17 cellular contexts compared by ENCODE assay signal in the genomic region with DNA sequence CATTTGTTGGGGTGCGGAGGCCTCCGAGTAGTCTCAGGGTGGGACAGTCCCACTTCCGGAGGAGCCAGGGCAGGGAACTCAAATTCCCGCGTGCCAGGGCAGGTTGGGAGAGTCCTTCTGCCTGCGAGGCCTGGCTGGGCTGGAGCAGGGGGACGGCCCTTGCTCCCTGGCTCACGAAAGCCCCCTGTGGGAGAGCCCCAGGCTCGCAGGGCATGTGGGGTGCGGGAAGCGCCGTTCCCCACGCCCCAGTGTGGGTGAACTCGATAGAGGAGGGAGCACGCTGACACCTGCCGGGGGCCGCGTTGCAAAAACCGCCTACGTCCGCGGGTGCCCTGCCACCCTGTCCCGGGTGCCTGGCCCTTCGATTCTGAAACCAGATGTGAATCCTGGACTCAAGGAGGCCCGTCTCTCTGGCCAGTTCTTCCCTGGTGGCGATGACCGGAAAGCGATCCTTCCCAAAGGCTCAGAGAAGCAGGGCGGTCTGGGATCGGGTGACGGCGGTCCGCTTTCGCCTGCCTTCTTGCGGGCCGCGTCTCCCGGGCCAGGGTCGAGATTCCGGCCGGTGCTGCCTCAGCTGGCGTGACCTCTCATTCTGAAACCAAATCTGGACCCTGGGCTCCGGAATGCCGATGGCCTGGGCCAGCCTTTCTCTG.
DNase-seq lines count a peak whose midpoint lies in the region; ATAC-seq and TF ChIP-seq lines count a peak whose summit lies in the region.
"Had no signal": no experiment of that assay in that cellular context is flagged by ENCODE, and none has a peak within 500 bp of the region (broad histone marks: within the 10 kb centered on the region; RNA-seq: fewer than 3 reads in every experiment).

No MANE protein-coding gene starts in this region.

- no peaks in the 10 kb centered on the region for H3K36me3 ChIP-seq in NT2/D1 (ENCODE audit: insufficient read depth, insufficient read length, low read length)
- H3K36me3 ChIP-seq: colonic mucosa, sigmoid colon, WERI-Rb-1 had no signal

- no peak for ATAC-seq in activated naive CD8-positive, alpha-beta T cell treated with anti-CD3 and anti-CD28 coated beads, Interleukin-2, amount 50 U/mL, for 24 hours
- ATAC-seq in sciatic nerve: peak; percentile 57
- ATAC-seq: activated CD8-positive, alpha-beta T cell treated with anti-CD3 and anti-CD28 coated beads, Interleukin-2, amount 10 ng/mL, durations not matched to agents 7 days and 5 days had no signal

- H3K9me3 ChIP-seq in NT2/D1 (ENCODE audit: insufficient read depth, low read length): no peaks in the 10 kb centered on the region
- H3K9me3 ChIP-seq: colonic mucosa, sigmoid colon had no signal

- no peaks in the 10 kb centered on the region for H3K4me1 ChIP-seq in NT2/D1 (ENCODE audit: insufficient read depth, insufficient read length)
- H3K4me1 ChIP-seq: colonic mucosa had no signal

- peaks cover 59% of the 10 kb centered on the region for H3K27me3 ChIP-seq in NT2/D1 (ENCODE audit: insufficient read depth, insufficient read length)
- H3K27me3 ChIP-seq: colonic mucosa had no signal

- H3K4me3 Mint-ChIP-seq in activated naive CD8-positive, alpha-beta T cell: peak overlapping the region; percentile 73
- H3K4me3 Mint-ChIP-seq in activated naive CD8-positive, alpha-beta T cell treated with anti-CD3 and anti-CD28 coated beads, Interleukin-2, amount 50 U/mL, for 24 hours: no peak overlapping the region
- H3K4me3 Mint-ChIP-seq: activated CD8-positive, alpha-beta T cell treated with anti-CD3 and anti-CD28 coated beads, Interleukin-2, amount 10 ng/mL, durations not matched to agents 7 days and 5 days; endodermal cell; T-helper 2 cell treated with Interferon-gamma antibody and Interleukin-4, amounts not matched to agents 5 μg/mL and 100 μg/mL, for 36 hours had no signal

- intact Hi-C loops in sciatic nerve (cut with DNase I): no loop called here

- peaks cover 19% of the 10 kb centered on the region for H3K4me1 Mint-ChIP-seq in activated naive CD8-positive, alpha-beta T cell (ENCODE audit: low read depth)
- H3K4me1 Mint-ChIP-seq in activated naive CD8-positive, alpha-beta T cell treated with anti-CD3 and anti-CD28 coated beads, Interleukin-2, amount 50 U/mL, for 24 hours: no peaks in the 10 kb centered on the region
- H3K4me1 Mint-ChIP-seq: endodermal cell had no signal

- H3K36me3 Mint-ChIP-seq in activated naive CD8-positive, alpha-beta T cell: peaks cover 3% of the 10 kb centered on the region
- peaks cover 10% of the 10 kb centered on the region for H3K36me3 Mint-ChIP-seq in activated naive CD8-positive, alpha-beta T cell treated with anti-CD3 and anti-CD28 coated beads, Interleukin-2, amount 50 U/mL, for 24 hours (ENCODE audit: low read depth)

- no peak for DNase-seq in activated naive CD8-positive, alpha-beta T cell treated with anti-CD3 and anti-CD28 coated beads, Interleukin-2, amount 50 U/mL, for 24 hours
- DNase-seq in NT2/D1 (ENCODE audit: low read depth, low spot score) (no peak), epithelial cell of proximal tubule (ENCODE audit: low read depth) (no peak), sciatic nerve (ENCODE audit: low spot score) (no peak), DMS 273 (lab: John Stamatoyannopoulos, UW; ENCODE audit: unreplicated experiment) (no peak), 8988T (no peak), GM19240 (ENCODE audit: insufficient read length, low spot score) (no peak)
- DNase-seq: activated CD8-positive, alpha-beta T cell treated with anti-CD3 and anti-CD28 coated beads, Interleukin-2, amount 10 ng/mL, durations not matched to agents 7 days and 5 days; colonic mucosa; endodermal cell; MM.1S; NCI-H1436 treated with DMSO at 0.1 percent for 48 hours; NCI-H510A; sigmoid colon; WERI-Rb-1 had no signal

- H3K4me3 ChIP-seq in NT2/D1 (ENCODE audit: insufficient read length, low read depth) (peak overlapping the region; percentile 21), epithelial cell of proximal tubule (ENCODE audit: low read depth, low read length) (peak overlapping the region; percentile 44)
- H3K4me3 ChIP-seq: colonic mucosa had no signal

- H3K27ac Mint-ChIP-seq in activated naive CD8-positive, alpha-beta T cell: no peak overlapping the region
- H3K27ac Mint-ChIP-seq in activated naive CD8-positive, alpha-beta T cell treated with anti-CD3 and anti-CD28 coated beads, Interleukin-2, amount 50 U/mL, for 24 hours: no peak overlapping the region
- H3K27ac Mint-ChIP-seq: activated CD8-positive, alpha-beta T cell treated with anti-CD3 and anti-CD28 coated beads, Interleukin-2, amount 10 ng/mL, durations not matched to agents 7 days and 5 days; endodermal cell; T-helper 2 cell treated with Interferon-gamma antibody and Interleukin-4, amounts not matched to agents 5 μg/mL and 100 μg/mL, for 36 hours had no signal

- H3K27me3 Mint-ChIP-seq in activated naive CD8-positive, alpha-beta T cell: peaks cover 14% of the 10 kb centered on the region
- H3K27me3 Mint-ChIP-seq in activated naive CD8-positive, alpha-beta T cell treated with anti-CD3 and anti-CD28 coated beads, Interleukin-2, amount 50 U/mL, for 24 hours: peaks cover 22% of the 10 kb centered on the region

- H3K9ac ChIP-seq in NT2/D1 (ENCODE audit: insufficient read length, low read depth): no peak overlapping the region

- TF ChIP-seq CTCF in epithelial cell of proximal tubule (conservative IDR thresholded peaks at IDR 0.05; ENCODE audit: low read depth, low read length): no peak

- H3K9me3 Mint-ChIP-seq in activated naive CD8-positive, alpha-beta T cell (ENCODE audit: low read depth): no peaks in the 10 kb centered on the region
- H3K9me3 Mint-ChIP-seq in activated naive CD8-positive, alpha-beta T cell treated with anti-CD3 and anti-CD28 coated beads, Interleukin-2, amount 50 U/mL, for 24 hours: peaks cover 24% of the 10 kb centered on the region
